8 cellular contexts compared by ENCODE assay signal in the genomic region with DNA sequence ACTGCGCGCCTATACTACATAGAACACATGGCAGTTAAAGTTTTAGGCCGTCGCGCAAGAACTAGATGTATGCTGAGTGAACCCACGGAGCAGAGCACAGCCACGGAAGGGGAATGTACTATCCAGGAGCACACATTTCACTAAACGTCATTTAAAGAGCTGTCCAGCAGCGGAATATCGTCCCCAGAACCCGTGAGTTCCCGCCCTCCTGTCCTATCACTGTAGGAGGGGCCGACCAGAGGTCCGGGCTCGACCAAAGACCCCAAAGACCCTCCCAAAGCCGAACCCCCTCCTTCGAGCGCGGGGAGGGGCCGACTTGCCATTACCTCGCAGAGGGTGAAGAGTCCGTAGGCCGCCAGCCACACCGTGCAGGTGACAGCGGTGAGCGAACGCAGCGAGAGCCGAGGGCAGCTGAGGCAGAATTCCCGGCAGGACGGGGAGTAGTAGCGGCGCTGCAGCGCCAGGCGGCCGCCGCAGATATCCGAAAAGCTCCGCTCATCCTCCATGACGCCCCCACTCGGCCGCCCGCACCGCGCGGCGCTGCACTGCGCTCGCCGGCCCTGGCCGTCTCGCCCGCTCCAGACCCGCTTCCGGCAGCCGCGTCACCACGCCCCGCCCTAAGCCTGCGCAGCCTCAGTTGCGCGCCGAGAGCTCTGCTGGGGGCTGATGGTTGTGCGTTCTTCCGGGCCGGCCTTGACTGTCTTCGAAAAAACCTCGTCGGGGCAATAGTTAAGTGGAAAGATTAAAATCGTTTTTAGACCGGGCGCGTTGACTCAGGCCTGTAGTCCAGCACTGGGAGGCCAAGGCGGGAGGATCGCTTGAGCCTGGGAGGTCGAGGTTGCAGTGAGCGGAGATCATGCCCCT. TPM values are rescaled to one million over a fixed set of nuclear protein-coding genes. Genes with fewer than 3 reads are reported as not detected.
DNase-seq lines count a peak whose midpoint lies in the region; TF ChIP-seq lines count a peak whose summit lies in the region.

A gene with protein sequence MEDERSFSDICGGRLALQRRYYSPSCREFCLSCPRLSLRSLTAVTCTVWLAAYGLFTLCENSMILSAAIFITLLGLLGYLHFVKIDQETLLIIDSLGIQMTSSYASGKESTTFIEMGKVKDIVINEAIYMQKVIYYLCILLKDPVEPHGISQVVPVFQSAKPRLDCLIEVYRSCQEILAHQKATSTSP (minus strand): TSS at position 571 of the 864 bp plus-strand sequence. CDS start 65 bp downstream, at position 506.

- peak within 1 kb of the TSS; percentile 34; the same call in 1 of the 2 replicates for H3K27ac ChIP-seq in MM.1S (ENCODE audit: low read length)
- H3K27ac ChIP-seq in SK-N-SH (ENCODE audit: low read depth in 2 of 2, low read length in 1 of 2), result peak within 1 kb of the TSS; percentile 65 to 66
- H3K27ac ChIP-seq in temporal lobe (ENCODE audit: low read depth, low read length), result peak within 1 kb of the TSS; percentile 80

- H3K27me3 ChIP-seq in HAP-1 (ENCODE audit: low read depth) (no peaks in the 10 kb centered on the region), MM.1S (replicated peaks; ENCODE audit: insufficient read depth, low read length) (no peaks in the 10 kb centered on the region), SK-N-SH (ENCODE audit: insufficient read depth) (no peaks in the 10 kb centered on the region)

- H3K4me3 ChIP-seq in HAP-1, result peak within 1 kb of the TSS; percentile 75
- peak within 1 kb of the TSS; percentile 82 for H3K4me3 ChIP-seq in MM.1S (ENCODE audit: low read length)
- H3K4me3 ChIP-seq in SK-N-SH (ENCODE audit: low read depth in 2 of 2, low read length in 1 of 2), result peak within 1 kb of the TSS; percentile 77 to 90

- in situ Hi-C loops in HAP-1 (cut with MboI; ENCODE audit: low sequenced_read_pairs), result no loop called here

- H3F3A ChIP-seq in MM.1S (ENCODE audit: insufficient read depth, low read length) (no peaks in the 10 kb centered on the region), SK-N-SH (replicated peaks; ENCODE audit: insufficient read depth) (peaks cover 3% of the 10 kb centered on the region)

- H3K79me2 ChIP-seq in MM.1S (ENCODE audit: low read length) (no peaks in the 10 kb centered on the region), SK-N-SH (ENCODE audit: insufficient read depth) (no peaks in the 10 kb centered on the region)

- CTCF ChIA-PET in SK-N-SH (lab: Yijun Ruan, JAX), result interaction anchor here (0.7 to 4.2 kb wide), 27 partner anchors 8 to 240 kb away, joined by 3 to 23 read pairs (median 4); a partner anchor contains a TSS

- peak within 1 kb of the TSS; percentile 82 for H2AFZ ChIP-seq in MM.1S (ENCODE audit: low read length)
- H2AFZ ChIP-seq in SK-N-SH (ENCODE audit: low read depth), result peak within 1 kb of the TSS; percentile 89

- H3K9me2 ChIP-seq in MM.1S (replicated peaks; ENCODE audit: insufficient read depth, low read length) (no peaks in the 10 kb centered on the region), SK-N-SH (no peaks in the 10 kb centered on the region)

- H3K36me3 ChIP-seq in HAP-1 (replicated peaks) (no peaks in the 10 kb centered on the region), MM.1S (replicated peaks; ENCODE audit: insufficient read depth, low read length) (no peaks in the 10 kb centered on the region), SK-N-SH (replicated peaks in 1 of 2; ENCODE audit: control insufficient read depth in 1 of 2, insufficient read depth in 2 of 2, low read length in 1 of 2) (no peaks in the 10 kb centered on the region)

- DNase-seq in GM04504 (ENCODE audit: low read depth), result peak; percentile 55
- peak; percentile 74 to 94 for DNase-seq in HAP-1 (ENCODE audit: low spot score in 2 of 2)
- peak; percentile 83 for DNase-seq in MM.1S
- peak; percentile 97 for DNase-seq in SK-N-SH
- DNase-seq in activated naive CD4-positive, alpha-beta T cell treated with anti-CD3 and anti-CD28 coated beads, Interleukin-2, amount 50 U/mL, for 16 hours, result peak; percentile 95
- DNase-seq in germinal center (ENCODE audit: low spot score), result peak; percentile 96
- DNase-seq in occipital lobe (lab: John Stamatoyannopoulos, UW), result peak; percentile 91

- WGBS in SK-N-SH (ENCODE audit: low lambda C conversion rate), result 8% methylated on average over 59 of the region's 77 CpGs

- H3K4me2 ChIP-seq in MM.1S (ENCODE audit: low read depth, low read length) (peak within 1 kb of the TSS; percentile 55), SK-N-SH (peak within 1 kb of the TSS; percentile 84)

- H3K9me3 ChIP-seq in HAP-1, result no peaks in the 10 kb centered on the region
- H3K9me3 ChIP-seq in MM.1S (replicated peaks; ENCODE audit: insufficient read depth, low read length), result no peaks in the 10 kb centered on the region
- no peaks in the 10 kb centered on the region for H3K9me3 ChIP-seq in SK-N-SH

- no peak; the same call in 1 of the 2 replicates for TF ChIP-seq RAD21 in SK-N-SH (IDR thresholded peaks at IDR 0.05; ENCODE audit: low read length)

- peak; percentile 45 for TF ChIP-seq CTCF in MM.1S (IDR thresholded peaks at IDR 0.05; ENCODE audit: low read length)
- TF ChIP-seq CTCF in SK-N-SH (IDR thresholded peaks at IDR 0.05), result peak; percentile 58

- H3K4me1 ChIP-seq in HAP-1, result peaks cover 3% of the 10 kb centered on the region
- H3K4me1 ChIP-seq in MM.1S (ENCODE audit: low read length), result no peaks in the 10 kb centered on the region
- H3K4me1 ChIP-seq in SK-N-SH (ENCODE audit: control insufficient read depth in 1 of 2, insufficient read depth in 2 of 2, low read depth in 1 of 2, low read length in 1 of 2), result peaks cover 0 to 6% of the 10 kb centered on the region in 2 experiments; a peak in 2 of 4 replicates

- no peak for TF ChIP-seq EP300 in SK-N-SH (IDR thresholded peaks at IDR 0.05; ENCODE audit: borderline replicate concordance in 1 of 2, low read depth in 1 of 2, low read length in 1 of 2)

- peak within 1 kb of the TSS; percentile 59; the same call in 1 of the 2 replicates for H3K9ac ChIP-seq in MM.1S (ENCODE audit: low read length)
- peak within 1 kb of the TSS; percentile 59; the same call in 1 of the 2 replicates for H3K9ac ChIP-seq in SK-N-SH

- H4K20me1 ChIP-seq in MM.1S (ENCODE audit: insufficient read depth, low read length) (no peaks in the 10 kb centered on the region), SK-N-SH (ENCODE audit: insufficient read depth) (no peaks in the 10 kb centered on the region)

- POLR2A ChIA-PET in SK-N-SH (lab: Yijun Ruan, JAX), result interaction anchor here (0.6 to 2.0 kb wide), 8 partner anchors 12 to 95 kb away, joined by 3 to 11 read pairs (median 3); a partner anchor contains a TSS

TF ChIP-seq in SK-N-SH, 30 proteins besides CTCF, POLR2A, EP300 and RAD21 (continues in another document):
- TF ChIP-seq ELF1 (IDR thresholded peaks at IDR 0.05) (peak; percentile 85), NRF1 (IDR thresholded peaks at IDR 0.05; ENCODE audit: low read depth, low read length) (peak; percentile 88), SIN3A (IDR thresholded peaks at IDR 0.05; ENCODE audit: borderline replicate concordance, low read depth, low read length) (peak; percentile 67; the same call in 1 of the 2 replicates), GABPA (IDR thresholded peaks at IDR 0.05; ENCODE audit: low read depth) (peak; percentile 57), GATA2 (CRISPR knock-in tag; IDR thresholded peaks at IDR 0.05) (no peak), NFIC (IDR thresholded peaks at IDR 0.05; ENCODE audit: borderline replicate concordance) (no peak), MXI1 (IDR thresholded peaks at IDR 0.05; ENCODE audit: low read depth, low read length) (peak; percentile 71; the same call in 1 of the 2 replicates)
- TF ChIP-seq, protein P1, sequence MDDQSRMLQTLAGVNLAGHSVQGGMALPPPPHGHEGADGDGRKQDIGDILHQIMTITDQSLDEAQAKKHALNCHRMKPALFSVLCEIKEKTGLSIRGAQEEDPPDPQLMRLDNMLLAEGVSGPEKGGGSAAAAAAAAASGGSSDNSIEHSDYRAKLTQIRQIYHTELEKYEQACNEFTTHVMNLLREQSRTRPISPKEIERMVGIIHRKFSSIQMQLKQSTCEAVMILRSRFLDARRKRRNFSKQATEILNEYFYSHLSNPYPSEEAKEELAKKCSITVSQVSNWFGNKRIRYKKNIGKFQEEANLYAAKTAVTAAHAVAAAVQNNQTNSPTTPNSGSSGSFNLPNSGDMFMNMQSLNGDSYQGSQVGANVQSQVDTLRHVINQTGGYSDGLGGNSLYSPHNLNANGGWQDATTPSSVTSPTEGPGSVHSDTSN (IDR thresholded peaks at IDR 0.05), result peak; percentile 28; the same call in 1 of the 2 replicates
- TF ChIP-seq, protein P2, sequence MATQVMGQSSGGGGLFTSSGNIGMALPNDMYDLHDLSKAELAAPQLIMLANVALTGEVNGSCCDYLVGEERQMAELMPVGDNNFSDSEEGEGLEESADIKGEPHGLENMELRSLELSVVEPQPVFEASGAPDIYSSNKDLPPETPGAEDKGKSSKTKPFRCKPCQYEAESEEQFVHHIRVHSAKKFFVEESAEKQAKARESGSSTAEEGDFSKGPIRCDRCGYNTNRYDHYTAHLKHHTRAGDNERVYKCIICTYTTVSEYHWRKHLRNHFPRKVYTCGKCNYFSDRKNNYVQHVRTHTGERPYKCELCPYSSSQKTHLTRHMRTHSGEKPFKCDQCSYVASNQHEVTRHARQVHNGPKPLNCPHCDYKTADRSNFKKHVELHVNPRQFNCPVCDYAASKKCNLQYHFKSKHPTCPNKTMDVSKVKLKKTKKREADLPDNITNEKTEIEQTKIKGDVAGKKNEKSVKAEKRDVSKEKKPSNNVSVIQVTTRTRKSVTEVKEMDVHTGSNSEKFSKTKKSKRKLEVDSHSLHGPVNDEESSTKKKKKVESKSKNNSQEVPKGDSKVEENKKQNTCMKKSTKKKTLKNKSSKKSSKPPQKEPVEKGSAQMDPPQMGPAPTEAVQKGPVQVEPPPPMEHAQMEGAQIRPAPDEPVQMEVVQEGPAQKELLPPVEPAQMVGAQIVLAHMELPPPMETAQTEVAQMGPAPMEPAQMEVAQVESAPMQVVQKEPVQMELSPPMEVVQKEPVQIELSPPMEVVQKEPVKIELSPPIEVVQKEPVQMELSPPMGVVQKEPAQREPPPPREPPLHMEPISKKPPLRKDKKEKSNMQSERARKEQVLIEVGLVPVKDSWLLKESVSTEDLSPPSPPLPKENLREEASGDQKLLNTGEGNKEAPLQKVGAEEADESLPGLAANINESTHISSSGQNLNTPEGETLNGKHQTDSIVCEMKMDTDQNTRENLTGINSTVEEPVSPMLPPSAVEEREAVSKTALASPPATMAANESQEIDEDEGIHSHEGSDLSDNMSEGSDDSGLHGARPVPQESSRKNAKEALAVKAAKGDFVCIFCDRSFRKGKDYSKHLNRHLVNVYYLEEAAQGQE (IDR thresholded peaks at IDR 0.05; ENCODE audit: low read depth, low read length), result peak; percentile 88

RNA-seq across cellular contexts. Expression of the gene that starts here (rescaled TPM):
- polyA plus RNA-seq in SK-N-SH (2012; rRNA removed), result 23.6 and 26.5 TPM in 2 replicates
- polyA plus RNA-seq in SK-N-SH (2012; cell fraction: cytosol; rRNA removed), result 18.1 and 19.7 TPM in 2 replicates
- polyA plus RNA-seq in SK-N-SH (2012; cell fraction: nucleus; rRNA removed), result 62.2 and 99.3 TPM in 2 replicates
- total RNA-seq in occipital lobe, result 25.3 TPM
- 22.1 TPM for total RNA-seq in temporal lobe

Comparison
In these comparisons a context has a peak if more than half of its experiments do, and no peak if none do; other contexts are left out.
1. Peak in every context shown above with its lines: DNase-seq, H3K4me3 ChIP-seq and H3K27ac ChIP-seq.